Comparison of ENCODE assay signal across 16 cellular contexts in genomic region chr14:35158951-35159653, GRCh38. TPM values are rescaled to one million over a fixed set of nuclear protein-coding genes. Genes with fewer than 3 reads are reported as not detected.
DNase-seq lines count a peak whose midpoint lies in the region; ATAC-seq, FAIRE-seq and TF ChIP-seq lines count a peak whose summit lies in the region.
"Had no signal": no experiment of that assay in that cellular context is flagged by ENCODE, and none has a peak within 500 bp of the region (broad histone marks: within the 10 kb centered on the region; RNA-seq: fewer than 3 reads in every experiment).

No MANE protein-coding gene starts in this region.

- H3K4me1 ChIP-seq in A673 (ENCODE audit: insufficient read depth, low read length, poor library complexity, severe bottlenecking) (peaks cover 66% of the 10 kb centered on the region), HUES48 (ENCODE audit: control insufficient read depth, insufficient read depth, low read length) (peaks cover 8% of the 10 kb centered on the region; the same call in 1 of the 2 replicates), HepG2 (ENCODE audit: insufficient read depth, low read length) (peaks cover 26% of the 10 kb centered on the region), vagina (peaks cover 5% of the 10 kb centered on the region)
- H3K4me1 ChIP-seq: parathyroid adenoma had no signal

- TF ChIP-seq CTCF in A673 (conservative IDR thresholded peaks at IDR 0.05; ENCODE audit: low read depth, low read length) (no peak), chondrocyte (IDR thresholded peaks at IDR 0.05) (no peak), HepG2 (CRISPR knock-in tag; IDR thresholded peaks at IDR 0.05) (no peak), vagina (IDR thresholded peaks at IDR 0.05) (no peak)

- H3K4me3 ChIP-seq in A673 (ENCODE audit: low read depth, low read length, poor library complexity, severe bottlenecking) (no peak overlapping the region), HUES48 (ENCODE audit: low read depth, low read length) (no peak overlapping the region), HepG2 (replicated peaks in 1 of 3; ENCODE audit: insufficient read depth in 1 of 3, low read depth in 2 of 3, low read length in 3 of 3) (no peak overlapping the region), vagina (no peak overlapping the region)
- H3K4me3 ChIP-seq: lung had no signal

- ATAC-seq in HepG2 (peak; percentile 74), HG02852 (IDR thresholded peaks at IDR 0.05; ENCODE audit: unreplicated experiment) (no peak), HG02970 (IDR thresholded peaks at IDR 0.05; ENCODE audit: low FRiP score, unreplicated experiment) (no peak)

- H3K36me3 ChIP-seq in A673 (ENCODE audit: insufficient read depth, low read length, poor library complexity, severe bottlenecking) (no peaks in the 10 kb centered on the region), HUES48 (ENCODE audit: control insufficient read depth, insufficient read depth, low read length) (peaks cover 14% of the 10 kb centered on the region), HepG2 (replicated peaks in 1 of 2; ENCODE audit: control insufficient read depth in 1 of 2, insufficient read depth in 2 of 2, low read length in 2 of 2) (peaks cover 1 to 6% of the 10 kb centered on the region in 2 experiments; a peak in 3 of 5 replicates), vagina (peaks cover 0 to 9% of the 10 kb centered on the region in 2 donors)
- H3K36me3 ChIP-seq: WERI-Rb-1 had no signal

- H3K27me3 Mint-ChIP-seq in chondrocyte (ENCODE audit: low read depth), result no peaks in the 10 kb centered on the region

- TF ChIP-seq EP300 in HepG2 (IDR thresholded peaks at IDR 0.05; ENCODE audit: low read depth in 2 of 2, low read length in 2 of 2) (peak in 1 of 2 experiments; percentile 23; a peak in 2 of 4 replicates), HepG2 (CRISPR knock-in tag; IDR thresholded peaks at IDR 0.05; ENCODE audit: borderline replicate concordance) (0 out of 2 replicates have a peak, but pooled peaks have one; percentile 34)

- H3K9me3 ChIP-seq in A673 (ENCODE audit: low read depth, low read length, poor library complexity, severe bottlenecking), result no peaks in the 10 kb centered on the region
- H3K9me3 ChIP-seq in HUES48 (ENCODE audit: control insufficient read depth, insufficient read depth, low read length), result no peaks in the 10 kb centered on the region
- no peaks in the 10 kb centered on the region for H3K9me3 ChIP-seq in HepG2 (ENCODE audit: low read length)
- no peaks in the 10 kb centered on the region for H3K9me3 ChIP-seq in vagina

- H3K27ac ChIP-seq in A673 (ENCODE audit: low read depth, low read length, poor library complexity, severe bottlenecking) (peak overlapping the region; percentile 57), HUES48 (ENCODE audit: low read depth, low read length) (peak overlapping the region; percentile 12), HepG2 (ENCODE audit: extremely low read length, insufficient read depth, low read length) (peak overlapping the region; percentile 20), vagina (no peak overlapping the region)
- H3K27ac ChIP-seq: KMS-11, parathyroid adenoma, WERI-Rb-1 had no signal

- no peaks in the 10 kb centered on the region for H4K20me1 ChIP-seq in HepG2 (ENCODE audit: insufficient read depth, low read length)

- 71% methylated on average over 8 of the region's 8 CpGs for WGBS in HepG2 (ENCODE audit: low lambda C conversion rate)

- H3K27me3 ChIP-seq in A673 (replicated peaks; ENCODE audit: insufficient read depth, low read depth, low read length, poor library complexity) (no peaks in the 10 kb centered on the region), HUES48 (ENCODE audit: control insufficient read depth, insufficient read depth, low read length) (no peaks in the 10 kb centered on the region), HepG2 (ENCODE audit: control insufficient read depth in 1 of 2, insufficient read depth in 2 of 2, low read length in 2 of 2) (no peaks in the 10 kb centered on the region), vagina (no peaks in the 10 kb centered on the region)

- CTCF ChIA-PET in A673 (lab: Charles Lee) (no interaction called here), HepG2 (lab: Yijun Ruan, JAX; ENCODE audit: low intra/inter-chr PET ratio, low total read pairs) (no interaction called here)

- TF ChIP-seq RAD21 in HepG2 (CRISPR knock-in tag; IDR thresholded peaks at IDR 0.05), result no peak

- POLR2A ChIA-PET in A673 (lab: Charles Lee; ENCODE audit: low non-redundant PET), result no interaction called here
- POLR2A ChIA-PET in HepG2 (lab: Yijun Ruan, JAX), result interaction anchor here (1.2 to 2.6 kb wide), 10 partner anchors 15 to 253 kb away, joined by 3 to 22 read pairs (median 6); partner anchors contain the start of genes FAM177A1, NFKBIA, PPP2R3C and PRORP

- no TSS peak for BruUV-seq in A673 (replicated peaks; lab: Mats Ljungman, UMichigan)
- no TSS peak for BruUV-seq in HepG2 (replicated peaks; lab: Mats Ljungman, UMichigan)

- no peak overlapping the region for H3K4me2 ChIP-seq in HepG2 (ENCODE audit: low read depth, low read length)
- H3K4me2 ChIP-seq: KMS-11 had no signal

- H3K36me3 Mint-ChIP-seq in chondrocyte (ENCODE audit: low read depth), result peaks cover 11% of the 10 kb centered on the region

- no peak overlapping the region for H3K4me3 Mint-ChIP-seq in chondrocyte (ENCODE audit: unreplicated experiment)

- peaks cover 2% of the 10 kb centered on the region for H3K79me2 ChIP-seq in HepG2 (ENCODE audit: insufficient read depth, low read length)
- H3K79me2 ChIP-seq: parathyroid adenoma had no signal

- H3K9me3 Mint-ChIP-seq in chondrocyte (ENCODE audit: low read depth), result no peaks in the 10 kb centered on the region

- H3K27ac Mint-ChIP-seq in chondrocyte (ENCODE audit: unreplicated experiment), result peak overlapping the region; percentile 70

- DNase-seq in A673 (ENCODE audit: low spot score) (peak; percentile 45), chondrocyte (ENCODE audit: low spot score) (no peak), HepG2 (ENCODE audit: low spot score) (peak; percentile 44), NCI-H1417 treated with DMSO at 0.1 percent for 48 hours (lab: John Stamatoyannopoulos, UW) (no peak), vagina (ENCODE audit: extremely low spot score in 2 of 2) (no peak)
- DNase-seq: effector CD4-positive, alpha-beta T cell; NCI-H146; NCI-H524 treated with DMSO at 0.1 percent for 48 hours; Right ventricle myocardium superior; WERI-Rb-1 had no signal

- H3K9ac ChIP-seq in HUES48 (ENCODE audit: low read depth, low read length) (no peak overlapping the region), HepG2 (ENCODE audit: insufficient read depth, low read depth, low read length) (no peak overlapping the region)
- H3K9ac ChIP-seq: KMS-11, parathyroid adenoma had no signal

- in situ Hi-C loops in HepG2 (cut with HindIII; ENCODE audit: extremely low pct_ligation_motif_present, low pct_unique_long_range_greater_than_20kb), result no loop called here

- no peak overlapping the region for H2AFZ ChIP-seq in HepG2 (ENCODE audit: low read length)
- H2AFZ ChIP-seq: parathyroid adenoma had no signal

- TF ChIP-seq POLR2A in HepG2 (IDR thresholded peaks at IDR 0.05; ENCODE audit: insufficient read depth in 1 of 2, low read depth in 2 of 2, low read length in 2 of 2) (no peak), vagina (IDR thresholded peaks at IDR 0.05) (no peak)

- no peak for FAIRE-seq in HepG2 (lab: Jason Lieb, UNC)

- peaks cover 33% of the 10 kb centered on the region for H3K4me1 Mint-ChIP-seq in chondrocyte (ENCODE audit: low read depth)

- intact Hi-C loops in A673 (cut with micrococcal nuclease; ENCODE audit: unreplicated experiment) (no loop called here), HepG2 (cut with micrococcal nuclease; ENCODE audit: unreplicated experiment) (loop anchor here (5.0 kb wide), 1 partner anchor 133 kb away; the partner anchor contains the start of gene PSMA6), vagina (cut with DNase I) (no loop called here)

RNA-seq across cellular contexts. Expression of gene PRORP, which starts 36.8 kb away (rescaled TPM):
- total RNA-seq in A673 (2021) (41.5 and 46.5 TPM in 2 replicates), chondrocyte (27.0 to 42.3 TPM (median 31.1 TPM) in 3 replicates), HepG2 (2016; rRNA removed; fragmentation: Illumina TruSeq; extraction: Trizol) (88.7 and 131 TPM in 2 replicates), vagina (11.0 TPM)
- 13.8 and 16.8 TPM in 2 replicates for total RNA-seq in HepG2 (2016; cell fraction: cytosol; rRNA removed; fragmentation: Illumina TruSeq; extraction: Trizol; ENCODE audit: low read depth)
- 92.4 and 130 TPM in 2 replicates for total RNA-seq in HepG2 (2016; cell fraction: insoluble cytoplasmic fraction; rRNA removed; fragmentation: Illumina TruSeq; extraction: Trizol)
- total RNA-seq in HepG2 (2016; cell fraction: membrane; rRNA removed; fragmentation: Illumina TruSeq; extraction: Trizol), result 35.4 and 42.4 TPM in 2 replicates
- 90.7 and 94.1 TPM in 2 replicates for total RNA-seq in HepG2 (2016; cell fraction: nucleus; rRNA removed; fragmentation: Illumina TruSeq; extraction: Trizol)
- 39.5 and 48.9 TPM in 2 replicates for polyA plus RNA-seq in HepG2 (2011; rRNA removed)
- polyA plus RNA-seq in HepG2 (2011; cell fraction: cytosol; rRNA removed), result 31.7 and 35.0 TPM in 2 replicates
- 48.8 and 58.1 TPM in 2 replicates for polyA plus RNA-seq in HepG2 (2011; cell fraction: nucleus; rRNA removed)
- 28.3 and 37.5 TPM in 2 replicates for polyA plus RNA-seq in HepG2 (2012)
- 19.5 and 19.9 TPM in 2 replicates for polyA plus RNA-seq in HepG2 (2016; cell fraction: cytosol; fragmentation: Illumina TruSeq; extraction: Trizol; ENCODE audit: low read depth)
- polyA plus RNA-seq in HepG2 (2016; cell fraction: insoluble cytoplasmic fraction; fragmentation: Illumina TruSeq; extraction: Trizol; ENCODE audit: low read depth), result 109 and 122 TPM in 2 replicates
- polyA plus RNA-seq in HepG2 (2016; cell fraction: membrane; fragmentation: Illumina TruSeq; extraction: Trizol; ENCODE audit: low read depth), result 35.4 and 36.9 TPM in 2 replicates
- 57.9 and 59.7 TPM in 2 replicates for polyA plus RNA-seq in HepG2 (2016; cell fraction: nucleus; fragmentation: Illumina TruSeq; extraction: Trizol; ENCODE audit: insufficient read depth, low read depth)
- 52.8 and 83.3 TPM in 2 replicates for polyA minus RNA-seq in HepG2 (2011; rRNA and poly(A)+ RNA removed; ENCODE audit: low replicate concordance)
- 20.3 and 21.2 TPM in 2 replicates for polyA minus RNA-seq in HepG2 (2011; cell fraction: cytosol; rRNA and poly(A)+ RNA removed)
- 93.3 and 97.1 TPM in 2 replicates for polyA minus RNA-seq in HepG2 (2011; cell fraction: nucleus; rRNA and poly(A)+ RNA removed)

RNA-seq across cellular contexts. Expression of gene PPP2R3C, which starts 37.3 kb away (rescaled TPM):
- total RNA-seq in A673 (2021) (50.5 and 56.2 TPM in 2 replicates), chondrocyte (30.5 to 44.2 TPM (median 37.4 TPM) in 3 replicates), HepG2 (2016; rRNA removed; fragmentation: Illumina TruSeq; extraction: Trizol) (102 and 140 TPM in 2 replicates), vagina (14.5 TPM)
- total RNA-seq in HepG2 (2016; cell fraction: cytosol; rRNA removed; fragmentation: Illumina TruSeq; extraction: Trizol; ENCODE audit: low read depth), result 67.2 and 69.3 TPM in 2 replicates
- 103 and 132 TPM in 2 replicates for total RNA-seq in HepG2 (2016; cell fraction: insoluble cytoplasmic fraction; rRNA removed; fragmentation: Illumina TruSeq; extraction: Trizol)
- total RNA-seq in HepG2 (2016; cell fraction: membrane; rRNA removed; fragmentation: Illumina TruSeq; extraction: Trizol), result 98.3 and 109 TPM in 2 replicates
- total RNA-seq in HepG2 (2016; cell fraction: nucleus; rRNA removed; fragmentation: Illumina TruSeq; extraction: Trizol), result 70.1 and 86.0 TPM in 2 replicates
- 49.5 and 63.4 TPM in 2 replicates for polyA plus RNA-seq in HepG2 (2011; rRNA removed)
- polyA plus RNA-seq in HepG2 (2011; cell fraction: cytosol; rRNA removed), result 18.2 and 27.5 TPM in 2 replicates
- 44.1 and 44.3 TPM in 2 replicates for polyA plus RNA-seq in HepG2 (2011; cell fraction: nucleus; rRNA removed)
- polyA plus RNA-seq in HepG2 (2012), result 81.6 and 81.7 TPM in 2 replicates
- polyA plus RNA-seq in HepG2 (2016; cell fraction: cytosol; fragmentation: Illumina TruSeq; extraction: Trizol; ENCODE audit: low read depth), result 47.5 and 54.1 TPM in 2 replicates
- 104 and 106 TPM in 2 replicates for polyA plus RNA-seq in HepG2 (2016; cell fraction: insoluble cytoplasmic fraction; fragmentation: Illumina TruSeq; extraction: Trizol; ENCODE audit: low read depth)
- 73.5 and 78.8 TPM in 2 replicates for polyA plus RNA-seq in HepG2 (2016; cell fraction: membrane; fragmentation: Illumina TruSeq; extraction: Trizol; ENCODE audit: low read depth)
- polyA plus RNA-seq in HepG2 (2016; cell fraction: nucleus; fragmentation: Illumina TruSeq; extraction: Trizol; ENCODE audit: insufficient read depth, low read depth), result 113 and 121 TPM in 2 replicates
- polyA minus RNA-seq in HepG2 (2011; rRNA and poly(A)+ RNA removed; ENCODE audit: low replicate concordance), result 10.0 and 16.5 TPM in 2 replicates
- 18.3 and 22.6 TPM in 2 replicates for polyA minus RNA-seq in HepG2 (2011; cell fraction: cytosol; rRNA and poly(A)+ RNA removed)
- polyA minus RNA-seq in HepG2 (2011; cell fraction: nucleus; rRNA and poly(A)+ RNA removed), result 63.3 and 75.2 TPM in 2 replicates

Comparison
In these comparisons a context has a peak if more than half of its experiments do, and no peak if none do; other contexts are left out.
1. DNase-seq: peak in A673 (single experiment) and HepG2 (single experiment); none in chondrocyte (single experiment), NCI-H1417 treated with DMSO at 0.1 percent for 48 hours (single experiment) and vagina (0 of 2).